24 cellular contexts compared by ENCODE assay signal in genomic region chr16:86932130-86932982, GRCh38.
DNase-seq lines count a peak whose midpoint lies in the region; ATAC-seq and TF ChIP-seq lines count a peak whose summit lies in the region.
"Had no signal": no experiment of that assay in that cellular context is flagged by ENCODE, and none has a peak within 500 bp of the region (broad histone marks: within the 10 kb centered on the region; RNA-seq: fewer than 3 reads in every experiment).

No MANE protein-coding gene starts in this region.

- intact Hi-C loops in esophagus muscularis mucosa (cut with DNase I) (no loop called here), spleen (cut with DNase I; ENCODE audit: low total_unique reads) (no loop called here)

- no peak overlapping the region for H3K4me3 ChIP-seq in SJCRH30
- peak overlapping the region in 1 of 4 donors; percentile 41 for H3K4me3 ChIP-seq in esophagus muscularis mucosa
- H3K4me3 ChIP-seq in spleen: no peak overlapping the region
- H3K4me3 ChIP-seq: GM12878, uterus had no signal

- no peaks in the 10 kb centered on the region for H3K36me3 ChIP-seq in SJCRH30
- no peaks in the 10 kb centered on the region for H3K36me3 ChIP-seq in esophagus muscularis mucosa
- H3K36me3 ChIP-seq in spleen: no peaks in the 10 kb centered on the region
- H3K36me3 ChIP-seq: uterus had no signal

- no peak for TF ChIP-seq EP300 in esophagus muscularis mucosa (IDR thresholded peaks at IDR 0.05)

- TF ChIP-seq CTCF in esophagus muscularis mucosa (IDR thresholded peaks at IDR 0.05): no peak
- no peak for TF ChIP-seq CTCF in spleen (IDR thresholded peaks at IDR 0.05 in 8 of 11, conservative IDR thresholded peaks at IDR 0.05 in 3 of 11)

- TF ChIP-seq POLR2A in esophagus muscularis mucosa (IDR thresholded peaks at IDR 0.05; ENCODE audit: low read depth) (no peak), spleen (IDR thresholded peaks at IDR 0.05) (no peak)

- 89% methylated on average over 8 of the region's 8 CpGs for WGBS in esophagus muscularis mucosa
- 85 to 89% (median 86%) methylated on average over 8 of the region's 8 CpGs for WGBS in spleen, 5 donors

- peak overlapping the region; percentile 70 for H3K27ac ChIP-seq in SJCRH30
- peak overlapping the region in 3 of 4 donors; percentile 57 to 75 (median 58) for H3K27ac ChIP-seq in esophagus muscularis mucosa (replicated peaks in 1 of 4)
- peak overlapping the region in 6 of 8 donors; percentile 53 to 74 (median 60) for H3K27ac ChIP-seq in spleen
- H3K27ac ChIP-seq: foreskin keratinocyte, uterus had no signal

- no peaks in the 10 kb centered on the region for H3K9me3 ChIP-seq in SJCRH30 (replicated peaks)
- no peaks in the 10 kb centered on the region for H3K9me3 ChIP-seq in esophagus muscularis mucosa
- H3K9me3 ChIP-seq in spleen: peaks cover 0 to 5% (median 0%) of the 10 kb centered on the region in 8 donors
- H3K9me3 ChIP-seq: uterus had no signal

- no peak for ATAC-seq in HG03135 (IDR thresholded peaks at IDR 0.05; ENCODE audit: unreplicated experiment)
- ATAC-seq: activated naive CD8-positive, alpha-beta T cell treated with anti-CD3 and anti-CD28 coated beads, Interleukin-2, amount 50 U/mL, for 24 hours; CD8-positive, alpha-beta T cell; foreskin keratinocyte; GM12878; stimulated activated naive B cell treated with anti-CD40 and anti-IgM and Interleukin-4, amounts not matched to agents 10 μg/mL and 1 μg/mL and 100 μg/mL, for 72 hours had no signal

- DNase-seq in activated effector memory CD4-positive, alpha-beta T cell treated with anti-CD3 and anti-CD28 coated beads, Interleukin-2, amount 50 U/mL, for 16 hours: peak; percentile 57
- DNase-seq in activated effector memory CD4-positive, alpha-beta T cell treated with Interleukin-2 at 50 U/mL for 16 hours: no peak
- no peak for DNase-seq in SJCRH30
- no peak for DNase-seq in esophagus muscularis mucosa (ENCODE audit: extremely low spot score)
- no peak for DNase-seq in spleen
- no peak for DNase-seq in activated CD4-positive, CD25-positive, alpha-beta regulatory T cell treated with anti-CD3 and anti-CD28 coated beads, Interleukin-2, amount 50 U/mL, for 72 hours
- DNase-seq in amniotic stem cell (lab: John Stamatoyannopoulos, UW): no peak
- DNase-seq: 8988T; activated CD4-positive, alpha-beta T cell treated with anti-CD3 and anti-CD28 coated beads for 4 hours; activated naive CD8-positive, alpha-beta T cell treated with anti-CD3 and anti-CD28 coated beads, Interleukin-2, amount 50 U/mL, for 24 hours; activated T-cell treated with anti-CD3 and anti-CD28 coated beads for 4 hours; CD8-positive, alpha-beta T cell; DMS 273 treated with DMSO at 0.1 percent for 48 hours; effector CD8-positive, alpha-beta T cell; erythroblast; NCI-H1417 treated with DMSO at 0.1 percent for 48 hours; NCI-H2107; NCI-H748 treated with DMSO at 0.1 percent for 48 hours; stimulated activated CD4-positive, alpha-beta T cell treated with anti-CD3 and anti-CD28 coated beads, Interleukin-15, amount 100 ng/mL, for 24 hours; stimulated activated naive B cell treated with anti-CD40 and anti-IgM and Interleukin-4, amounts not matched to agents 10 μg/mL and 1 μg/mL and 100 μg/mL, for 72 hours had no signal

- H3K27me3 ChIP-seq in SJCRH30: no peaks in the 10 kb centered on the region
- peaks cover 0 to 65% (median 4%) of the 10 kb centered on the region in 4 donors for H3K27me3 ChIP-seq in esophagus muscularis mucosa
- H3K27me3 ChIP-seq in spleen (replicated peaks in 1 of 7): peaks cover 0 to 95% (median 19%) of the 10 kb centered on the region in 7 donors
- H3K27me3 ChIP-seq: foreskin keratinocyte, uterus had no signal

- H3K4me1 ChIP-seq in SJCRH30: peaks cover 41% of the 10 kb centered on the region
- H3K4me1 ChIP-seq in esophagus muscularis mucosa: peaks cover 14 to 41% (median 32%) of the 10 kb centered on the region in 4 donors
- peaks cover 0 to 53% (median 12%) of the 10 kb centered on the region in 6 donors for H3K4me1 ChIP-seq in spleen
- H3K4me1 ChIP-seq: foreskin keratinocyte, uterus had no signal
